27 cellular contexts compared by ENCODE assay signal in genomic region chr6:15977050-15977449, GRCh38.
"Had no signal": no experiment of that assay in that cellular context is flagged by ENCODE, and none has a peak within 500 bp of the region (broad histone marks: within the 10 kb centered on the region; RNA-seq: fewer than 3 reads in every experiment).

No MANE protein-coding gene starts in this region.

- DNase-seq: activated B cell treated with CpG ODN at 0.5 μM for 24 hours; activated CD4-positive, alpha-beta T cell treated with anti-CD3 and anti-CD28 coated beads for 36 hours; activated CD8-positive, alpha-beta memory T cell treated with anti-CD3 and anti-CD28 coated beads, Interleukin-2, amount 10 ng/mL, durations not matched to agents 7 days and 5 days; activated CD8-positive, alpha-beta T cell treated with anti-CD3 and anti-CD28 coated beads, Interleukin-2, amount 10 ng/mL, durations not matched to agents 7 days and 5 days; activated naive CD4-positive, alpha-beta T cell; activated T-cell treated with anti-CD3 and anti-CD28 coated beads for 4 hours; activated T-cell treated with anti-CD3 and anti-CD28 coated beads, Interleukin-2, amount 50 U/mL, for 72 hours; aorta; dorsolateral prefrontal cortex; effector memory CD4-positive, alpha-beta T cell; islet precursor cell; left ventricle myocardium superior; naive B cell; nephron progenitor cell; ovary; sigmoid colon; stimulated activated CD4-positive, alpha-beta T cell treated with anti-CD3 and anti-CD28 coated beads, Interleukin-15, amount 100 ng/mL, for 24 hours; stimulated activated CD4-positive, alpha-beta T cell treated with anti-CD3 and anti-CD28 coated beads, Interleukin-2, amount 100 ng/mL, for 24 hours; stimulated activated naive B cell treated with anti-CD40 and anti-IgM and Interleukin-4, amounts not matched to agents 10 μg/mL and 1 μg/mL and 100 μg/mL, for 72 hours; stomach; T-helper 9 cell; thyroid gland; upper lobe of left lung had no signal

- H3K27me3 ChIP-seq: neutrophil, ovary, sigmoid colon, stomach, thyroid gland, upper lobe of left lung had no signal

- H3K36me3 ChIP-seq: neutrophil, ovary, sigmoid colon, stomach, thyroid gland, upper lobe of left lung had no signal

- H3K9me3 ChIP-seq: neutrophil, ovary, thyroid gland had no signal

- H3K4me3 ChIP-seq: coronary artery, dorsolateral prefrontal cortex, ovary, sigmoid colon, stomach, thyroid gland, upper lobe of left lung had no signal

- FAIRE-seq: frontal cortex had no signal

- ATAC-seq: activated CD4-positive, alpha-beta T cell treated with anti-CD3 and anti-CD28 coated beads for 36 hours; activated CD8-positive, alpha-beta memory T cell treated with anti-CD3 and anti-CD28 coated beads, Interleukin-2, amount 10 ng/mL, durations not matched to agents 7 days and 5 days; activated CD8-positive, alpha-beta T cell treated with anti-CD3 and anti-CD28 coated beads, Interleukin-2, amount 10 ng/mL, durations not matched to agents 7 days and 5 days; activated naive CD4-positive, alpha-beta T cell treated with anti-CD3 and anti-CD28 coated beads, Interleukin-2, amount 50 U/mL, for 72 hours; activated T-cell treated with anti-CD3 and anti-CD28 coated beads, Interleukin-2, amount 50 U/mL, for 72 hours; left ventricle myocardium superior; stimulated activated naive B cell treated with anti-CD40 and anti-IgM and Interleukin-4, amounts not matched to agents 10 μg/mL and 1 μg/mL and 100 μg/mL, for 72 hours had no signal

- H3K27ac ChIP-seq: coronary artery, dorsolateral prefrontal cortex, neutrophil, ovary, sigmoid colon, stomach, thyroid gland, upper lobe of left lung had no signal

- H3K4me1 ChIP-seq: sigmoid colon, thyroid gland, upper lobe of left lung had no signal
